21 cellular contexts compared by ENCODE assay signal in the genomic region with DNA sequence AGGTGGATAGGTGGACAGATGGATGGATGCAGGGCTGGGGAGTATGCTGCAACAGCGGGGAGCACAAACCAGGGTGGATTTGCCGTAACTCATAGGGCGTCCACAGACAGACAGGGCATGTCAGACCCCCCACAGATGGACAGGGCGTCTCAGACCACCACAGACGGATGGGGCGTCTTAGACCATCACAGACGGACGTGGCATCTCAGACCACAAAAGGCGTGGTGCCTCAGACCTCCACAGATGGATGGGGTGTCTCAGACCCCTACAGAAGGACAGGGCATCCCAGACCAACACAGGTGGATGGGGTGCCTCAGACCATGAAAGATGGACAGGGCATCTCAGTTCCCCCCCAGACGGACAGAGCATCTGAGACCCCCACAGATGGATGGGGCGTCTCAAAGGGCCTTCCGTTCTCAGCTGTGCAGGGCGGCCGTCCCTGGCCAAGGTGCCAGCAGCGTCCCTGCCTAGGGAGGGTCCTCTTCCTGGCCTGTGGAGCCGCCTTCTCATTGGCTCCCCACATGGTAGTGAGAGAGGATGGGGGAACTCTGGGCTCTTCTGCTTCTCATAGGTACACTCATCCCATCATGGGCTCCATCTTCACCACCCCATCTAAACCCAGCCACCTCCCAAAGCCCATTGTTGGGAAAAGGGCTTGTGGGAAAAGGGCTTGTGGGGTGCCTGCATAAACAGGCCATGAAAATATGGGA. TPM values are rescaled to one million over a fixed set of nuclear protein-coding genes. Genes with fewer than 3 reads are reported as not detected.
DNase-seq lines count a peak whose midpoint lies in the region; TF ChIP-seq lines count a peak whose summit lies in the region.
"Had no signal": no experiment of that assay in that cellular context is flagged by ENCODE, and none has a peak within 500 bp of the region (broad histone marks: within the 10 kb centered on the region; RNA-seq: fewer than 3 reads in every experiment).

No MANE protein-coding gene starts in this region.

- no peak overlapping the region for H3K27ac ChIP-seq in mammary epithelial cell (ENCODE audit: insufficient read depth, low read depth, low read length)
- no peak overlapping the region for H3K27ac ChIP-seq in endodermal cell (ENCODE audit: low read depth, low read length)
- H3K27ac ChIP-seq in testis, result no peak overlapping the region
- no peak overlapping the region for H3K27ac ChIP-seq in OCI-LY7 (ENCODE audit: low read depth, low read length, poor library complexity, severe bottlenecking)
- H3K27ac ChIP-seq: GM23248 had no signal

- POLR2A ChIA-PET in MCF 10A (lab: Yijun Ruan, JAX), result no interaction called here
- POLR2A ChIA-PET in OCI-LY7 (lab: Charles Lee), result interaction anchor here (0.6 kb wide), 1 partner anchor 70 kb away, joined by 4 read pairs; a partner anchor contains a TSS

- no peak for TF ChIP-seq POLR2A in testis (IDR thresholded peaks at IDR 0.05)

- H3K4me1 ChIP-seq in mammary epithelial cell (ENCODE audit: insufficient read depth, low read length), result peaks cover 22% of the 10 kb centered on the region
- no peaks in the 10 kb centered on the region for H3K4me1 ChIP-seq in endodermal cell (ENCODE audit: control insufficient read depth, insufficient read depth, low read length)
- H3K4me1 ChIP-seq in testis, result peaks cover 31% of the 10 kb centered on the region
- peaks cover 53% of the 10 kb centered on the region for H3K4me1 ChIP-seq in OCI-LY7 (ENCODE audit: insufficient read depth, low read length, poor library complexity, severe bottlenecking)

- H3K4me3 Mint-ChIP-seq in MCF 10A (ENCODE audit: unreplicated experiment) (no peak overlapping the region), CD14-positive monocyte (no peak overlapping the region), endodermal cell (no peak overlapping the region), type B pancreatic cell (no peak overlapping the region)
- H3K4me3 Mint-ChIP-seq: HFFc6 had no signal

- DNase-seq in MCF 10A (ENCODE audit: unreplicated experiment), result no peak
- no peak for DNase-seq in mammary epithelial cell
- DNase-seq in CD14-positive monocyte (ENCODE audit: low spot score), result peak; percentile 44
- peak; percentile 17 for DNase-seq in endodermal cell
- DNase-seq in type B pancreatic cell (ENCODE audit: extremely low spot score, unreplicated experiment), result peak; percentile 50
- no peak for DNase-seq in testis
- no peak for DNase-seq in OCI-LY7 (ENCODE audit: low spot score)
- DNase-seq: AML-193, Caco-2, DND-41, GM23248, H9, HFFc6, KBM-7, NCI-H1092 treated with DMSO at 0.1 percent for 48 hours, NCI-H1436 treated with DMSO at 0.1 percent for 48 hours, NCI-H1930, NCI-H226, NCI-H510A treated with DMSO at 0.1 percent for 48 hours, NCI-H748 treated with DMSO at 0.1 percent for 48 hours had no signal

- in situ Hi-C loops in mammary epithelial cell (cut with MboI; ENCODE audit: low sequenced_read_pairs in 2 of 2), result no loop called here

- CTCF ChIA-PET in MCF 10A (lab: Yijun Ruan, JAX), result no interaction called here
- CTCF ChIA-PET in mammary epithelial cell (lab: Charles Lee; ENCODE audit: low non-redundant PET), result no interaction called here
- CTCF ChIA-PET in OCI-LY7 (lab: Charles Lee; ENCODE audit: unreplicated experiment), result interaction anchor here (1.4 kb wide), 1 partner anchor 42 kb away, joined by 4 read pairs; no protein-coding TSS in a partner anchor

- H3K9me3 Mint-ChIP-seq in MCF 10A (ENCODE audit: unreplicated experiment) (no peaks in the 10 kb centered on the region), CD14-positive monocyte (peaks cover 6 to 13% (median 8%) of the 10 kb centered on the region in 7 donors), endodermal cell (peaks cover 16% of the 10 kb centered on the region), type B pancreatic cell (peaks cover 4% of the 10 kb centered on the region)
- H3K9me3 Mint-ChIP-seq: CD4-positive, alpha-beta T cell; HFFc6 had no signal

- BruUV-seq in MCF 10A (replicated peaks; lab: Mats Ljungman, UMichigan), result no TSS peak
- no TSS peak for BruUV-seq in mammary epithelial cell (replicated peaks; lab: Mats Ljungman, UMichigan)
- no TSS peak for BruUV-seq in OCI-LY7 (replicated peaks; lab: Mats Ljungman, UMichigan)

- H3K4me2 ChIP-seq in mammary epithelial cell (ENCODE audit: insufficient read depth, low read depth, low read length), result no peak overlapping the region
- no peak overlapping the region for H3K4me2 ChIP-seq in OCI-LY7 (ENCODE audit: low read length)

- no peaks in the 10 kb centered on the region for H4K20me1 ChIP-seq in mammary epithelial cell (ENCODE audit: insufficient read depth, low read length)
- H4K20me1 ChIP-seq in OCI-LY7 (ENCODE audit: insufficient read depth, low read length), result no peaks in the 10 kb centered on the region

- dilution Hi-C loops in mammary epithelial cell (cut with HindIII; ENCODE audit: low sequenced_read_pairs), result no loop called here

- H3K27ac Mint-ChIP-seq in MCF 10A (ENCODE audit: low read depth, unreplicated experiment), result peak overlapping the region; percentile 79
- H3K27ac Mint-ChIP-seq in CD14-positive monocyte, result peak overlapping the region in 2 of 7 donors; percentile 22 to 76
- H3K27ac Mint-ChIP-seq in endodermal cell, result no peak overlapping the region
- H3K27ac Mint-ChIP-seq in type B pancreatic cell, result no peak overlapping the region
- H3K27ac Mint-ChIP-seq: H9, HFFc6 had no signal

- H3K4me1 Mint-ChIP-seq in MCF 10A (ENCODE audit: insufficient read depth, unreplicated experiment), result peaks cover 16% of the 10 kb centered on the region
- peaks cover 30% of the 10 kb centered on the region for H3K4me1 Mint-ChIP-seq in CD14-positive monocyte
- peaks cover 2% of the 10 kb centered on the region for H3K4me1 Mint-ChIP-seq in endodermal cell
- H3K4me1 Mint-ChIP-seq in type B pancreatic cell (ENCODE audit: unreplicated experiment), result peaks cover 18% of the 10 kb centered on the region

- H3K36me3 Mint-ChIP-seq in MCF 10A (ENCODE audit: insufficient read depth, unreplicated experiment) (peaks cover 28% of the 10 kb centered on the region), CD14-positive monocyte (peaks cover 54 to 61% of the 10 kb centered on the region in 2 donors), endodermal cell (ENCODE audit: low read depth) (peaks cover 27% of the 10 kb centered on the region), type B pancreatic cell (peaks cover 13% of the 10 kb centered on the region)

- no peaks in the 10 kb centered on the region for H3K9me3 ChIP-seq in mammary epithelial cell (replicated peaks; ENCODE audit: insufficient read depth, low read length)
- H3K9me3 ChIP-seq in endodermal cell (ENCODE audit: control insufficient read depth, low read length), result peaks cover 17% of the 10 kb centered on the region
- no peaks in the 10 kb centered on the region for H3K9me3 ChIP-seq in testis
- peaks cover 9% of the 10 kb centered on the region; the same call in 1 of the 2 replicates for H3K9me3 ChIP-seq in OCI-LY7 (ENCODE audit: low read length)
- H3K9me3 ChIP-seq: Caco-2 had no signal

- no peak for TF ChIP-seq CTCF in MCF 10A (IDR thresholded peaks at IDR 0.05; ENCODE audit: unreplicated experiment)
- no peak for TF ChIP-seq CTCF in mammary epithelial cell (conservative IDR thresholded peaks at IDR 0.05 in 1 of 2, IDR thresholded peaks at IDR 0.05 in 1 of 2; ENCODE audit: extremely low read depth in 1 of 2, insufficient read depth in 1 of 2, low read depth in 1 of 2, low read length in 2 of 2)
- TF ChIP-seq CTCF in CD14-positive monocyte (IDR thresholded peaks at IDR 0.05), result no peak
- TF ChIP-seq CTCF in endodermal cell (conservative IDR thresholded peaks at IDR 0.05), result no peak
- TF ChIP-seq CTCF in type B pancreatic cell (conservative IDR thresholded peaks at IDR 0.05), result no peak
- TF ChIP-seq CTCF in testis (IDR thresholded peaks at IDR 0.05), result no peak
- TF ChIP-seq CTCF in OCI-LY7 (conservative IDR thresholded peaks at IDR 0.05; ENCODE audit: low read length), result no peak

- H3K36me3 ChIP-seq in mammary epithelial cell (ENCODE audit: insufficient read depth, low read length) (no peaks in the 10 kb centered on the region), endodermal cell (ENCODE audit: control insufficient read depth, insufficient read depth, low read length) (peaks cover 18% of the 10 kb centered on the region), testis (ENCODE audit: low read depth, missing control alignments) (no peaks in the 10 kb centered on the region), OCI-LY7 (ENCODE audit: insufficient read depth, low read length) (peaks cover 66% of the 10 kb centered on the region)

- intact Hi-C loops in MCF 10A (cut with micrococcal nuclease), result no loop called here
- intact Hi-C loops in mammary epithelial cell (cut with micrococcal nuclease), result no loop called here
- intact Hi-C loops in CD14-positive monocyte (cut with micrococcal nuclease), result loop anchor here in 1 of 2 donors (5.0 kb wide), 1 partner anchor 38 kb away; no protein-coding TSS in a partner anchor
- intact Hi-C loops in testis (cut with DNase I; ENCODE audit: low total_unique reads), result no loop called here
- intact Hi-C loops in OCI-LY7 (cut with micrococcal nuclease; ENCODE audit: unreplicated experiment), result loop anchor here (1.0 kb wide), 1 partner anchor 41 kb away; no protein-coding TSS in a partner anchor

- no peak overlapping the region for H3K4me3 ChIP-seq in mammary epithelial cell (replicated peaks in 1 of 3; ENCODE audit: insufficient read depth in 1 of 3, low read depth in 2 of 3, low read length in 3 of 3)
- no peak overlapping the region for H3K4me3 ChIP-seq in endodermal cell (ENCODE audit: low read length)
- H3K4me3 ChIP-seq in testis, result no peak overlapping the region
- H3K4me3 ChIP-seq in OCI-LY7 (ENCODE audit: low read depth, low read length, poor library complexity, severe bottlenecking), result no peak overlapping the region
- H3K4me3 ChIP-seq: GM23248 had no signal

- H3K27me3 ChIP-seq in mammary epithelial cell (ENCODE audit: insufficient read depth, low read length) (no peaks in the 10 kb centered on the region), endodermal cell (ENCODE audit: control insufficient read depth, insufficient read depth, low read length, poor library complexity, severe bottlenecking) (no peaks in the 10 kb centered on the region), testis (no peaks in the 10 kb centered on the region)

- no peaks in the 10 kb centered on the region for H3K27me3 Mint-ChIP-seq in MCF 10A (ENCODE audit: insufficient read depth, unreplicated experiment)
- peaks cover 0 to 7% (median 4%) of the 10 kb centered on the region in 3 donors for H3K27me3 Mint-ChIP-seq in CD14-positive monocyte (ENCODE audit: low read depth in 3 of 3)
- peaks cover 25% of the 10 kb centered on the region for H3K27me3 Mint-ChIP-seq in endodermal cell (ENCODE audit: insufficient read depth)
- no peaks in the 10 kb centered on the region for H3K27me3 Mint-ChIP-seq in type B pancreatic cell
- H3K27me3 Mint-ChIP-seq: CD4-positive, alpha-beta T cell had no signal

- WGBS in mammary epithelial cell (ENCODE audit: low coverage, missing lambda C conversion rate), result no CpG with 5 or more reads among the region's 16 CpGs
- 88 to 97% methylated on average over 9 to 15 of the region's 16 CpGs for WGBS in endodermal cell (ENCODE audit: insufficient coverage in 1 of 2, insufficient read length in 1 of 2), 2 experiments
- WGBS in testis, 2 donors, result 90 to 98% methylated on average over 8 to 15 of the region's 16 CpGs

- H2AFZ ChIP-seq in mammary epithelial cell (ENCODE audit: low read depth, low read length) (no peak overlapping the region), OCI-LY7 (ENCODE audit: low read length) (no peak overlapping the region)
- H2AFZ ChIP-seq: GM23248 had no signal

- H3K9me2 ChIP-seq in OCI-LY7 (ENCODE audit: insufficient read depth, low read length), result no peaks in the 10 kb centered on the region

- no peak overlapping the region for H3K9ac ChIP-seq in mammary epithelial cell (ENCODE audit: insufficient read depth, low read length)
- H3K9ac ChIP-seq in endodermal cell (ENCODE audit: extremely low read depth, low read length, poor library complexity, severe bottlenecking), result no peak overlapping the region
- H3K9ac ChIP-seq: GM23248 had no signal

- H3K79me2 ChIP-seq in mammary epithelial cell (ENCODE audit: insufficient read depth, low read length) (peaks cover 29% of the 10 kb centered on the region), OCI-LY7 (ENCODE audit: insufficient read depth, low read depth, low read length) (peaks cover 44% of the 10 kb centered on the region; the same call in 1 of the 2 replicates)

RNA-seq across cellular contexts. Expression of a gene that starts 2.1 kb away (rescaled TPM):
- total RNA-seq in MCF 10A (2022) (19.5 and 22.2 TPM in 2 replicates), mammary epithelial cell (10 to 100 TPM in 1 of 2 donors, 1 to 10 TPM in 1; 7.7 to 11.7 TPM), endodermal cell (10 to 100 TPM in 1 of 2 donors, 1 to 10 TPM in 1; 7.4 to 13.3 TPM), type B pancreatic cell (ENCODE audit: low replicate concordance) (13.4 and 16.8 TPM in 2 replicates), testis (10 to 100 TPM; 57.3 to 75.7 TPM), OCI-LY7 (2022) (65.9 and 69.4 TPM in 2 replicates)
- polyA plus RNA-seq in mammary epithelial cell (4.1 TPM), CD14-positive monocyte (1 to 10 TPM; 2.1 to 2.9 TPM), testis (ENCODE audit: insufficient read depth, low read depth, low replicate concordance) (92.5 TPM)
- 5.7 TPM for polyA minus RNA-seq in mammary epithelial cell
- 6.2 TPM for polyA plus RNA-seq in endodermal cell (2013, experiment 1 of 2)
- 4.8 TPM for polyA plus RNA-seq in endodermal cell (2013, experiment 2 of 2)
- total RNA-seq in OCI-LY7 (2014; rRNA removed; shearing (Covaris generic)), result 24.7 and 30.6 TPM in 2 replicates

RNA-seq across cellular contexts. Expression of a gene that starts 4.5 kb away (rescaled TPM):
- total RNA-seq in MCF 10A (2022) (3.8 and 5.2 TPM in 2 replicates), mammary epithelial cell (1 to 10 TPM; 2.8 to 3.2 TPM), endodermal cell (1 to 10 TPM; 1.4 to 2.8 TPM), type B pancreatic cell (ENCODE audit: low replicate concordance) (4.3 and 6.4 TPM in 2 replicates), testis (10 to 100 TPM; 24.7 to 37.6 TPM), OCI-LY7 (2022) (15.8 and 16.7 TPM in 2 replicates)
- polyA plus RNA-seq in mammary epithelial cell (2.6 TPM), CD14-positive monocyte (10 to 100 TPM; 17.1 to 17.7 TPM), testis (ENCODE audit: insufficient read depth, low read depth, low replicate concordance) (19.3 TPM)
- 0.62 TPM for polyA minus RNA-seq in mammary epithelial cell
- 8.9 TPM for polyA plus RNA-seq in endodermal cell (2013, experiment 1 of 2)
- 6.1 TPM for polyA plus RNA-seq in endodermal cell (2013, experiment 2 of 2)
- 13.0 and 17.6 TPM in 2 replicates for total RNA-seq in OCI-LY7 (2014; rRNA removed; shearing (Covaris generic))

RNA-seq across cellular contexts. Expression of a gene that starts 12.6 kb away (rescaled TPM):
- 31.5 and 33.7 TPM in 2 replicates for total RNA-seq in MCF 10A (2022)
- 10 to 100 TPM; 12.5 to 40.6 TPM for total RNA-seq in mammary epithelial cell
- 12.8 TPM for polyA plus RNA-seq in mammary epithelial cell
- 42.5 TPM for polyA minus RNA-seq in mammary epithelial cell
- 10 to 100 TPM; 15.4 to 36.4 TPM for polyA plus RNA-seq in CD14-positive monocyte
- 10 to 100 TPM; 38.4 to 52.4 TPM for total RNA-seq in endodermal cell
- polyA plus RNA-seq in endodermal cell (2013, experiment 1 of 2), result 18.2 TPM
- polyA plus RNA-seq in endodermal cell (2013, experiment 2 of 2), result 18.1 TPM
- 40.5 and 66.4 TPM in 2 replicates for total RNA-seq in type B pancreatic cell (ENCODE audit: low replicate concordance)
- 10 to 100 TPM; 39.1 to 48.5 TPM for total RNA-seq in testis
- polyA plus RNA-seq in testis (ENCODE audit: insufficient read depth, low read depth, low replicate concordance), result 28.9 TPM
- total RNA-seq in OCI-LY7 (2014; rRNA removed; shearing (Covaris generic)), result 22.7 and 41.9 TPM in 2 replicates
- 51.8 and 53.5 TPM in 2 replicates for total RNA-seq in OCI-LY7 (2022)

RNA-seq across cellular contexts. Expression of a gene that starts 30.8 kb away (rescaled TPM):
- total RNA-seq in MCF 10A (2022) (27.6 and 35.2 TPM in 2 replicates), mammary epithelial cell (10 to 100 TPM; 16.0 to 27.7 TPM), endodermal cell (10 to 100 TPM; 58.9 to 61.9 TPM), type B pancreatic cell (ENCODE audit: low replicate concordance) (36.3 and 55.2 TPM in 2 replicates), testis (100 to 1,000 TPM in 1 of 2 donors, 10 to 100 TPM in 1; 66.5 to 104 TPM), OCI-LY7 (2022) (67.3 and 70.6 TPM in 2 replicates)
- polyA plus RNA-seq in mammary epithelial cell (8.9 TPM), CD14-positive monocyte (1 to 10 TPM; 7.3 to 7.4 TPM), testis (ENCODE audit: insufficient read depth, low read depth, low replicate concordance) (29.8 TPM)
- polyA minus RNA-seq in mammary epithelial cell, result 4.7 TPM
- 43.3 TPM for polyA plus RNA-seq in endodermal cell (2013, experiment 1 of 2)
- 41.5 TPM for polyA plus RNA-seq in endodermal cell (2013, experiment 2 of 2)
- 54.1 and 78.1 TPM in 2 replicates for total RNA-seq in OCI-LY7 (2014; rRNA removed; shearing (Covaris generic))

Comparison
In these comparisons a context has a peak if more than half of its experiments do, and no peak if none do; other contexts are left out.
1. DNase-seq: peak in CD14-positive monocyte (single experiment), endodermal cell (single experiment) and type B pancreatic cell (single experiment); none in MCF 10A (single experiment), mammary epithelial cell (single experiment), testis (single experiment) and OCI-LY7 (single experiment).